ENCODE assay signal across 14 cellular contexts in the genomic region with DNA sequence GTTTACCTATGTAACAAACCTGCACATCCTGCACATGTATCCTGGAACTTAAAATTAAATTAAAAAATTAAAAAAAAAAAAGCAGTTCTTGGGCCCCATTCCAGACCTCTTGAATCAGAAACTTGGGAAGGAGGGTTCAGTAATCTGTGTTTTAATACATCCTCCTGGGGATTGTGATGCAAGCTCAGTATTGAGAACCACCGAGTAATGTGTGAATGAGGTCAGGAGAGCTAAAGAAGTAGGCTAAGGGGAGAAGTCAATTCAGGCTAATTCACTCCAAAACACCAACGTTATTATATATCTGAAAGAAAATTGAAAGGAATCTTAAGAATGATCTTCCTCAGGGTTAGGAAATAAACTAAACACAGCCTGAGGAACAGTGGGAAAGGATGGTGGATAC.
"Had no signal": no experiment of that assay in that cellular context is flagged by ENCODE, and none has a peak within 500 bp of the region (broad histone marks: within the 10 kb centered on the region; RNA-seq: fewer than 3 reads in every experiment).

No MANE protein-coding gene starts in this region.

- ATAC-seq: activated CD4-positive, CD25-positive, alpha-beta regulatory T cell treated with anti-CD3 and anti-CD28 coated beads, Interleukin-2, amount 50 U/mL, for 24 hours; mucosa of descending colon; naive thymus-derived CD8-positive, alpha-beta T cell; right cardiac atrium; stimulated activated memory B cell treated with anti-CD40 and anti-IgM and Interleukin-4, amounts not matched to agents 10 μg/mL and 1 μg/mL and 100 μg/mL, for 72 hours had no signal

- DNase-seq: activated CD4-positive, alpha-beta T cell treated with anti-CD3 and anti-CD28 coated beads, Interleukin-2, amount 50 U/mL, for 4 hours; activated effector memory CD4-positive, alpha-beta T cell treated with Interleukin-2 at 50 U/mL for 16 hours; activated naive CD8-positive, alpha-beta T cell treated with anti-CD3 and anti-CD28 coated beads for 36 hours; activated T-cell treated with anti-CD3 and anti-CD28 coated beads, Interleukin-2, amount 50 U/mL, for 1 hour; immature natural killer cell; left cardiac atrium; mucosa of descending colon; naive thymus-derived CD8-positive, alpha-beta T cell; right cardiac atrium; stimulated activated CD4-positive, alpha-beta T cell treated with anti-CD3 and anti-CD28 coated beads, Interleukin-1b, Interleukin-23, amount 100 ng/mL, for 48 hours had no signal

- H3K9me3 ChIP-seq: ascending aorta, mucosa of descending colon had no signal

- H3K36me3 ChIP-seq: ascending aorta, cardiac muscle cell had no signal

- H3K4me3 ChIP-seq: ascending aorta, cardiac muscle cell, mucosa of descending colon had no signal

- H3K27ac ChIP-seq: ascending aorta, cardiac muscle cell had no signal

- H3K27me3 ChIP-seq: ascending aorta, cardiac muscle cell had no signal
